Comparison of ENCODE assay signal across 1 cellular context in the genomic region with DNA sequence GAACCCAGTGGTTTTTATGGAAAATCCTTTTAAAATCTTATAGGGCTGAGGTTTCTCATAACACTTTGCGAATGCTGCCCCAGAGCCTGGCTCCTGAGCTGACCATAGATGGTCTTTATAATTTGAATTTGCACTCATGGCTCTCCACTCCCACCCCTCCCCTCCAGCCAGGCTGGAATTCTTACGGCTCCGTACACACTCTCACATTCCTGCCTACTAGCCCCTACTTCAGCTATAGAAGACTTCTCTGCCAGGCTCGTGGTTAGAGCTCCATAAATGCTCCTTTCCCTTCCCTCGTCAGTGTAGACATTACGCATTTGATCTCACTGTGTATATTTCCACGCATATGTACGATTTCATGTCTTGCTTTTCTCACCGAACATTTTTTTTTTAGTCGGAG.
TF ChIP-seq lines count a peak whose summit lies in the region.

No MANE protein-coding gene starts in this region.

TF ChIP-seq in HCT116, 20 proteins besides CTCF, POLR2A, EP300 and RAD21 (continued from another document):
- TF ChIP-seq REST (IDR thresholded peaks at IDR 0.05; ENCODE audit: low read depth), result no peak
- no peak for TF ChIP-seq ATF3 (IDR thresholded peaks at IDR 0.05)
- no peak for TF ChIP-seq SP1 (IDR thresholded peaks at IDR 0.05; ENCODE audit: low read depth)
- TF ChIP-seq FOSL1 (IDR thresholded peaks at IDR 0.05; ENCODE audit: low read depth), result no peak
- TF ChIP-seq POLR2AphosphoS5 (IDR thresholded peaks at IDR 0.05; ENCODE audit: low read depth, low read length), result no peak
- no peak for TF ChIP-seq EGR1 (IDR thresholded peaks at IDR 0.05; ENCODE audit: low read depth)
- TF ChIP-seq JUND (IDR thresholded peaks at IDR 0.05), result no peak
- TF ChIP-seq, protein P1, sequence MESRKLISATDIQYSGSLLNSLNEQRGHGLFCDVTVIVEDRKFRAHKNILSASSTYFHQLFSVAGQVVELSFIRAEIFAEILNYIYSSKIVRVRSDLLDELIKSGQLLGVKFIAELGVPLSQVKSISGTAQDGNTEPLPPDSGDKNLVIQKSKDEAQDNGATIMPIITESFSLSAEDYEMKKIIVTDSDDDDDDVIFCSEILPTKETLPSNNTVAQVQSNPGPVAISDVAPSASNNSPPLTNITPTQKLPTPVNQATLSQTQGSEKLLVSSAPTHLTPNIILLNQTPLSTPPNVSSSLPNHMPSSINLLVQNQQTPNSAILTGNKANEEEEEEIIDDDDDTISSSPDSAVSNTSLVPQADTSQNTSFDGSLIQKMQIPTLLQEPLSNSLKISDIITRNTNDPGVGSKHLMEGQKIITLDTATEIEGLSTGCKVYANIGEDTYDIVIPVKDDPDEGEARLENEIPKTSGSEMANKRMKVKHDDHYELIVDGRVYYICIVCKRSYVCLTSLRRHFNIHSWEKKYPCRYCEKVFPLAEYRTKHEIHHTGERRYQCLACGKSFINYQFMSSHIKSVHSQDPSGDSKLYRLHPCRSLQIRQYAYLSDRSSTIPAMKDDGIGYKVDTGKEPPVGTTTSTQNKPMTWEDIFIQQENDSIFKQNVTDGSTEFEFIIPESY (IDR thresholded peaks at IDR 0.05; ENCODE audit: extremely low read depth, insufficient replicate concordance, low read length), result no peak
- TF ChIP-seq CBX3 (IDR thresholded peaks at IDR 0.05; ENCODE audit: low read depth), result no peak
- no peak for TF ChIP-seq SIN3A (IDR thresholded peaks at IDR 0.05; ENCODE audit: low read depth)
- no peak for TF ChIP-seq YY1 (IDR thresholded peaks at IDR 0.05; ENCODE audit: extremely low read depth, insufficient replicate concordance, low read depth, low read length)
- no peak for TF ChIP-seq CEBPB (IDR thresholded peaks at IDR 0.05; ENCODE audit: low read depth)
- TF ChIP-seq ZNF274 (IDR thresholded peaks at IDR 0.05; ENCODE audit: low read depth, low read length), result no peak
- no peak for TF ChIP-seq SRF (IDR thresholded peaks at IDR 0.05; ENCODE audit: low read depth)
- TF ChIP-seq TCF7L2 (IDR thresholded peaks at IDR 0.05; ENCODE audit: borderline replicate concordance, extremely low read depth, insufficient read depth, insufficient read length), result no peak
- TF ChIP-seq, protein P2, sequence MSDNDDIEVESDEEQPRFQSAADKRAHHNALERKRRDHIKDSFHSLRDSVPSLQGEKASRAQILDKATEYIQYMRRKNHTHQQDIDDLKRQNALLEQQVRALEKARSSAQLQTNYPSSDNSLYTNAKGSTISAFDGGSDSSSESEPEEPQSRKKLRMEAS (IDR thresholded peaks at IDR 0.05), result no peak
- TF ChIP-seq EZH2 (IDR thresholded peaks at IDR 0.05), result no peak
- TF ChIP-seq ELF1 (IDR thresholded peaks at IDR 0.05; ENCODE audit: borderline replicate concordance, low read depth), result no peak
- no peak for TF ChIP-seq EZH2phosphoT487 (IDR thresholded peaks at IDR 0.05; ENCODE audit: borderline replicate concordance)
